1 cellular context compared by ENCODE assay signal in the genomic region with DNA sequence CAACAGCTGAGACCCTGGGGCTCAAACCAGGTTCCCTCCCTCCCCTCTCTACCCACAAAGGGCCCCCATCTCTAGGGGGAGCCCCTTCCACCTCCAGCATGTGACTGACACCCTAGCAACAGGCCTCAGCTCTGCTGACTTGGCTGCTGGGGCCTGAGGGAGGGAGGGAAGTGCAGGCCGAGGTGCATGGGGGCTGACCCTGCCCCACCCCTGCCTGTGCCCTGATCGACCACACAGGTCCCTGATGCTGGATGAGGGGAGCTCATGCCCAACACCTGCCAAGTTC.
TF ChIP-seq lines count a peak whose summit lies in the region.

No MANE protein-coding gene starts in this region.

TF ChIP-seq in H1, 55 proteins besides CTCF, POLR2A, EP300 and RAD21:
- TF ChIP-seq BACH1 (IDR thresholded peaks at IDR 0.05; ENCODE audit: low read length): no peak
- TF ChIP-seq SIRT6 (IDR thresholded peaks at IDR 0.05; ENCODE audit: low read length): no peak
- no peak for TF ChIP-seq RFX5 (IDR thresholded peaks at IDR 0.05; ENCODE audit: borderline replicate concordance, low read depth, low read length)
- TF ChIP-seq MAX (IDR thresholded peaks at IDR 0.05): no peak
- TF ChIP-seq NANOG (IDR thresholded peaks at IDR 0.05; ENCODE audit: insufficient read depth, low read depth, low read length, poor library complexity, severe bottlenecking): no peak
- TF ChIP-seq GABPA (IDR thresholded peaks at IDR 0.05; ENCODE audit: borderline replicate concordance, insufficient read depth, low read length): no peak
- TF ChIP-seq, protein P1, sequence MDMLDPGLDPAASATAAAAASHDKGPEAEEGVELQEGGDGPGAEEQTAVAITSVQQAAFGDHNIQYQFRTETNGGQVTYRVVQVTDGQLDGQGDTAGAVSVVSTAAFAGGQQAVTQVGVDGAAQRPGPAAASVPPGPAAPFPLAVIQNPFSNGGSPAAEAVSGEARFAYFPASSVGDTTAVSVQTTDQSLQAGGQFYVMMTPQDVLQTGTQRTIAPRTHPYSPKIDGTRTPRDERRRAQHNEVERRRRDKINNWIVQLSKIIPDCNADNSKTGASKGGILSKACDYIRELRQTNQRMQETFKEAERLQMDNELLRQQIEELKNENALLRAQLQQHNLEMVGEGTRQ (IDR thresholded peaks at IDR 0.05; ENCODE audit: low read length): no peak
- TF ChIP-seq E2F6 (IDR thresholded peaks at IDR 0.05): no peak
- no peak for TF ChIP-seq SIN3A (conservative IDR thresholded peaks at IDR 0.05 in 1 of 2, IDR thresholded peaks at IDR 0.05 in 1 of 2; ENCODE audit: low read depth in 1 of 2, low read length in 2 of 2)
- no peak for TF ChIP-seq FOSL1 (IDR thresholded peaks at IDR 0.05; ENCODE audit: insufficient read depth, low read depth, low read length)
- no peak for TF ChIP-seq SRF (IDR thresholded peaks at IDR 0.05; ENCODE audit: low read depth, low read length)
- no peak for TF ChIP-seq RNF2 (IDR thresholded peaks at IDR 0.05; ENCODE audit: borderline replicate concordance, low read depth, low read length, missing control alignments, poor library complexity, severe bottlenecking)
- TF ChIP-seq KDM1A (IDR thresholded peaks at IDR 0.05; ENCODE audit: borderline replicate concordance, low read length): no peak
TF ChIP-seq in H1: peak in this region for 0.
